1 cellular context compared by ENCODE assay signal in genomic region chr1:145823565-145824498, GRCh38.
TF ChIP-seq lines count a peak whose summit lies in the region.

POLR3C (plus strand) TSS chr1:145824200; CDS start chr1:145825777, 1,577 bp downstream.
RNF115 (minus strand) TSS chr1:145824095; CDS start chr1:145823873, 222 bp downstream.

TF ChIP-seq in HEK293, 187 proteins besides CTCF, POLR2A, EP300 and RAD21 (continued from another document and continues in another):
- TF ChIP-seq ZBTB11 (tag by site-specific recombination; conservative IDR thresholded peaks at IDR 0.05; ENCODE audit: low read depth) (peak; percentile 94), ZBTB20 (tag by site-specific recombination; IDR thresholded peaks at IDR 0.05) (peak; percentile 99), ZNF513 (tag by site-specific recombination; IDR thresholded peaks at IDR 0.05) (no peak), PRDM4 (tag by site-specific recombination; IDR thresholded peaks at IDR 0.05) (peak; percentile 53; the same call in 1 of the 2 replicates), ZFP69B (tag by site-specific recombination; IDR thresholded peaks at IDR 0.05) (peak; percentile 84), ZNF248 (tag by site-specific recombination; IDR thresholded peaks at IDR 0.05) (no peak), ZNF146 (tag by site-specific recombination; IDR thresholded peaks at IDR 0.05) (no peak), ZNF629 (tag by site-specific recombination; IDR thresholded peaks at IDR 0.05) (peak; percentile 67), KLF9 (tag by site-specific recombination; IDR thresholded peaks at IDR 0.05; ENCODE audit: low read depth) (peak; percentile 60; the same call in 1 of the 2 replicates), ZNF549 (tag by site-specific recombination; IDR thresholded peaks at IDR 0.05) (no peak), ZNF530 (tag by site-specific recombination; IDR thresholded peaks at IDR 0.05; ENCODE audit: low read depth) (no peak), ZNF133 (tag by site-specific recombination; IDR thresholded peaks at IDR 0.05) (no peak), MEIS1 (CRISPR knock-in tag; IDR thresholded peaks at IDR 0.05; ENCODE audit: borderline replicate concordance) (no peak), ZNF692 (tag by site-specific recombination; IDR thresholded peaks at IDR 0.05) (peak; percentile 90), ZNF214 (tag by site-specific recombination; IDR thresholded peaks at IDR 0.05; ENCODE audit: borderline replicate concordance) (no peak), PRDM2 (tag by site-specific recombination; IDR thresholded peaks at IDR 0.05; ENCODE audit: borderline replicate concordance) (no peak), HOXC10 (CRISPR knock-in tag; IDR thresholded peaks at IDR 0.05) (no peak), ZNF785 (tag by site-specific recombination; IDR thresholded peaks at IDR 0.05) (no peak), ZNF843 (tag by site-specific recombination; IDR thresholded peaks at IDR 0.05) (0 out of 2 replicates have a peak, but pooled peaks have one; percentile 40), ZNF837 (tag by site-specific recombination; IDR thresholded peaks at IDR 0.05) (no peak), ZNF324 (tag by site-specific recombination; IDR thresholded peaks at IDR 0.05) (no peak), SP2 (tag by site-specific recombination; IDR thresholded peaks at IDR 0.05) (peak; percentile 86), ZNF221 (tag by site-specific recombination; IDR thresholded peaks at IDR 0.05; ENCODE audit: borderline replicate concordance) (no peak), ZNF280D (tag by site-specific recombination; IDR thresholded peaks at IDR 0.05) (no peak), ZEB2 (tag by site-specific recombination; IDR thresholded peaks at IDR 0.05) (peak; percentile 66; the same call in 1 of the 2 replicates), BCL6B (tag by site-specific recombination; IDR thresholded peaks at IDR 0.05) (no peak), ZNF157 (tag by site-specific recombination; IDR thresholded peaks at IDR 0.05) (no peak), PATZ1 (tag by site-specific recombination; IDR thresholded peaks at IDR 0.05) (peak; percentile 68)
